In the genomic region with DNA sequence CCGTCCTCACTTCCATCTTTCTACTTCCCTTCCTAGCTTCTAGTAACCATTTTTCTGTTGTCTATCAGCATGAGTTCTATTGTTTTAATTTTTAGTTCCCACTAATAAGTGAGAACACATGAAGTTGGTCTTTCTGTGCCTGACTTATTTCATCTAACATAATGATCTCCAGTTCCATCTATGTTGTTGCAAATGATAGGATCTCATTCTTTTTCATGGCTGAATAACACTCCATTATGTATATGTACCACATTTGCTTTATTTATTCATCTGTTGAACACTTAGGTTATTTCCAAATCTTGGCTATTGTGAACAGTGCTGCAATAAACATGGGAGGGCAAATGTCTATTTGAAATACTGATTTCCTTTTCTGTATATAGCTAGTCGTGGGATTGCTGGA, we compare ENCODE assay signal across 16 cellular contexts. TPM values are rescaled to one million over a fixed set of nuclear protein-coding genes. Genes with fewer than 3 reads are reported as not detected.
A peak's percentile ranks its signal among the peaks of the same experiment; 100 is the strongest.
DNase-seq lines count a peak whose midpoint lies in the region; ATAC-seq and TF ChIP-seq lines count a peak whose summit lies in the region.
"Had no signal": no experiment of that assay in that cellular context is flagged by ENCODE, and none has a peak within 500 bp of the region (broad histone marks: within the 10 kb centered on the region; RNA-seq: fewer than 3 reads in every experiment).

No MANE protein-coding gene starts in this region.

- H3K4me3 ChIP-seq in SU-DHL-6 (ENCODE audit: insufficient read depth, low read length, poor library complexity, severe bottlenecking) = no peak overlapping the region

- peaks cover 0 to 4% of the 10 kb centered on the region in 2 donors for H3K36me3 Mint-ChIP-seq in activated T-cell treated with anti-CD3 and anti-CD28 coated beads, Interleukin-2, amount 50 U/mL, for 72 hours (ENCODE audit: insufficient read depth in 2 of 2)
- H3K36me3 Mint-ChIP-seq in endothelial cell (ENCODE audit: low read depth, unreplicated experiment) (no peaks in the 10 kb centered on the region), progenitor cell of endocrine pancreas (ENCODE audit: insufficient read depth) (peaks cover 7% of the 10 kb centered on the region)

- H3K27me3 Mint-ChIP-seq in activated T-cell treated with anti-CD3 and anti-CD28 coated beads, Interleukin-2, amount 50 U/mL, for 72 hours (ENCODE audit: low read depth) = no peaks in the 10 kb centered on the region
- H3K27me3 Mint-ChIP-seq in endothelial cell (ENCODE audit: unreplicated experiment) (peaks cover 2% of the 10 kb centered on the region), progenitor cell of endocrine pancreas (no peaks in the 10 kb centered on the region)

- peaks cover 20% of the 10 kb centered on the region for H3F3A ChIP-seq in SU-DHL-6 (ENCODE audit: insufficient read depth)

- no peak for DNase-seq in activated T-cell treated with anti-CD3 and anti-CD28 coated beads, Interleukin-2, amount 50 U/mL, for 72 hours
- DNase-seq in activated T-cell treated with anti-CD3 and anti-CD28 coated beads, Interleukin-2, amount 50 U/mL, for 1 hour = no peak
- DNase-seq in endothelial cell (ENCODE audit: low spot score) = no peak
- no peak for DNase-seq in progenitor cell of endocrine pancreas (ENCODE audit: low spot score, unreplicated experiment)
- DNase-seq in NCI-H524 (lab: John Stamatoyannopoulos, UW) = no peak
- no peak for DNase-seq in HuH-7.5 (ENCODE audit: low spot score)
- no peak for DNase-seq in T-helper 2 cell
- DNase-seq: BE2C, DMS79 treated with DMSO at 0.1 percent for 48 hours, H9, NCI-H1694 treated with DMSO at 0.1 percent for 48 hours, NCI-H510A treated with DMSO at 0.1 percent for 48 hours, NCI-H82, OCI-M1 had no signal

- peaks cover 29% of the 10 kb centered on the region for H3K4me1 Mint-ChIP-seq in activated T-cell treated with anti-CD3 and anti-CD28 coated beads, Interleukin-2, amount 50 U/mL, for 72 hours (ENCODE audit: low read depth)
- H3K4me1 Mint-ChIP-seq in endothelial cell (ENCODE audit: unreplicated experiment) = peaks cover 4% of the 10 kb centered on the region
- H3K4me1 Mint-ChIP-seq in progenitor cell of endocrine pancreas (ENCODE audit: low read depth) = peaks cover 10% of the 10 kb centered on the region

- H4K20me1 ChIP-seq in SU-DHL-6 (ENCODE audit: low read depth, low read length) = no peaks in the 10 kb centered on the region

- peaks cover 90% of the 10 kb centered on the region for H3K79me2 ChIP-seq in SU-DHL-6 (ENCODE audit: insufficient read depth, low read length)

- H3K9me3 Mint-ChIP-seq in activated T-cell treated with anti-CD3 and anti-CD28 coated beads, Interleukin-2, amount 50 U/mL, for 72 hours = no peaks in the 10 kb centered on the region
- H3K9me3 Mint-ChIP-seq in endothelial cell (ENCODE audit: unreplicated experiment) (no peaks in the 10 kb centered on the region), progenitor cell of endocrine pancreas (ENCODE audit: low read depth) (no peaks in the 10 kb centered on the region)
- H3K9me3 Mint-ChIP-seq: H9 had no signal

- no peaks in the 10 kb centered on the region for H3K9me3 ChIP-seq in SU-DHL-6 (ENCODE audit: insufficient read depth, low read length)
- H3K9me3 ChIP-seq: BE2C had no signal

- no peak overlapping the region for H3K4me3 Mint-ChIP-seq in activated T-cell treated with anti-CD3 and anti-CD28 coated beads, Interleukin-2, amount 50 U/mL, for 72 hours
- no peak overlapping the region for H3K4me3 Mint-ChIP-seq in endothelial cell (ENCODE audit: unreplicated experiment)
- H3K4me3 Mint-ChIP-seq in progenitor cell of endocrine pancreas (ENCODE audit: low read depth) = no peak overlapping the region
- H3K4me3 Mint-ChIP-seq: H9 had no signal

- peak overlapping the region; percentile 27; the same call in 1 of the 2 replicates for H3K27ac ChIP-seq in SU-DHL-6 (ENCODE audit: low read depth, low read length)
- H3K27ac ChIP-seq: KMS-11 had no signal

- no peak overlapping the region for H3K9ac ChIP-seq in SU-DHL-6 (ENCODE audit: low read length)
- H3K9ac ChIP-seq: KMS-11 had no signal

- no peak overlapping the region for H3K4me2 ChIP-seq in SU-DHL-6 (ENCODE audit: low read depth, low read length, poor library complexity, severe bottlenecking)
- H3K4me2 ChIP-seq: KMS-11 had no signal

- no peak for ATAC-seq in activated T-cell treated with anti-CD3 and anti-CD28 coated beads, Interleukin-2, amount 50 U/mL, for 72 hours (replicated peaks in 1 of 2)

- peak overlapping the region; percentile 83 for H3K27ac Mint-ChIP-seq in activated T-cell treated with anti-CD3 and anti-CD28 coated beads, Interleukin-2, amount 50 U/mL, for 72 hours
- H3K27ac Mint-ChIP-seq in endothelial cell (ENCODE audit: unreplicated experiment) = peak overlapping the region; percentile 3
- H3K27ac Mint-ChIP-seq in progenitor cell of endocrine pancreas = peak overlapping the region; percentile 12

- H3K9me2 ChIP-seq in SU-DHL-6 (replicated peaks; ENCODE audit: insufficient read depth, low read length) = no peaks in the 10 kb centered on the region

- no peak overlapping the region for H2AFZ ChIP-seq in SU-DHL-6 (ENCODE audit: low read depth, low read length, severe bottlenecking)

- no peaks in the 10 kb centered on the region for H3K27me3 ChIP-seq in SU-DHL-6 (ENCODE audit: low read length)
- H3K27me3 ChIP-seq: BE2C had no signal

- peaks cover 4% of the 10 kb centered on the region; the same call in 1 of the 2 replicates for H3K36me3 ChIP-seq in SU-DHL-6 (ENCODE audit: low read length)

- TF ChIP-seq CTCF in SU-DHL-6 (IDR thresholded peaks at IDR 0.05; ENCODE audit: insufficient read depth, low read length, poor library complexity, severe bottlenecking) (no peak), endothelial cell (IDR thresholded peaks at IDR 0.05; ENCODE audit: unreplicated experiment) (no peak), progenitor cell of endocrine pancreas (IDR thresholded peaks at IDR 0.05; ENCODE audit: unreplicated experiment) (no peak)

RNA-seq across cellular contexts. Expression of gene NSD1, which starts 50.2 kb away (rescaled TPM):
- 100 to 1,000 TPM in 1 of 2 donors, 10 to 100 TPM in 1; 89.8 to 114 TPM for total RNA-seq in activated T-cell treated with anti-CD3 and anti-CD28 coated beads, Interleukin-2, amount 50 U/mL, for 72 hours
- total RNA-seq in endothelial cell (ENCODE audit: unreplicated experiment) = 111 TPM
- total RNA-seq in progenitor cell of endocrine pancreas = 168 and 178 TPM in 2 replicates

Comparison
In these comparisons a context has a peak if more than half of its experiments do, and no peak if none do; other contexts are left out.
1. H3K27ac Mint-ChIP-seq: peak in every context shown above with its lines; median percentile 83 in activated T-cell treated with anti-CD3 and anti-CD28 coated beads, Interleukin-2, amount 50 U/mL, for 72 hours; 12 in progenitor cell of endocrine pancreas; 3 in endothelial cell.